Comparison of ENCODE assay signal across 8 cellular contexts in genomic region chr17:36936455-36936934, GRCh38. TPM values are rescaled to one million over a fixed set of nuclear protein-coding genes. Genes with fewer than 3 reads are reported as not detected.
DNase-seq lines count a peak whose midpoint lies in the region; ATAC-seq and TF ChIP-seq lines count a peak whose summit lies in the region.

No MANE protein-coding gene starts in this region.

- H3K9me3 ChIP-seq in left ventricle myocardium inferior (replicated peaks): no peaks in the 10 kb centered on the region

- peaks cover 83% of the 10 kb centered on the region for H3K4me1 ChIP-seq in left ventricle myocardium inferior

- H3K36me3 Mint-ChIP-seq in type B pancreatic cell: no peaks in the 10 kb centered on the region

- no peaks in the 10 kb centered on the region for H3K36me3 ChIP-seq in left ventricle myocardium inferior

- H3K4me1 Mint-ChIP-seq in type B pancreatic cell (ENCODE audit: unreplicated experiment): peaks cover 34% of the 10 kb centered on the region

- intact Hi-C loops in left ventricle myocardium inferior (cut with micrococcal nuclease): no loop called here
- intact Hi-C loops in left ventricle myocardium superior (cut with micrococcal nuclease): no loop called here

- no peak for ATAC-seq in left ventricle myocardium superior

- DNase-seq in left ventricle myocardium inferior (no peak), left ventricle myocardium superior (no peak), SK-N-DZ (ENCODE audit: low spot score) (peak; percentile 71), type B pancreatic cell (ENCODE audit: extremely low spot score, unreplicated experiment) (peak; percentile 75), GM19238 (ENCODE audit: insufficient read length, low spot score) (no peak), SW 1271 (lab: John Stamatoyannopoulos, UW) (no peak)
- no peak for DNase-seq in stimulated activated CD4-positive, alpha-beta T cell treated with anti-CD3 and anti-CD28 coated beads, Interleukin-2, amount 100 ng/mL, for 24 hours

- H3K27me3 Mint-ChIP-seq in type B pancreatic cell: peaks cover 97% of the 10 kb centered on the region

- no peaks in the 10 kb centered on the region for H3K9me3 Mint-ChIP-seq in type B pancreatic cell

- H3K27ac ChIP-seq in left ventricle myocardium inferior (replicated peaks): no peak overlapping the region

- H3K4me3 Mint-ChIP-seq in type B pancreatic cell: peak overlapping the region; percentile 82

- TF ChIP-seq CTCF in left ventricle myocardium inferior (IDR thresholded peaks at IDR 0.05; ENCODE audit: borderline replicate concordance): no peak
- no peak for TF ChIP-seq CTCF in type B pancreatic cell (conservative IDR thresholded peaks at IDR 0.05)

- peaks cover 100% of the 10 kb centered on the region for H3K27me3 ChIP-seq in left ventricle myocardium inferior (ENCODE audit: low read depth)

- H3K4me3 ChIP-seq in left ventricle myocardium inferior: peak overlapping the region; percentile 55
- H3K4me3 ChIP-seq in iPS-11a (ENCODE audit: low read depth, low read length): peak overlapping the region; percentile 39

- H3K27ac Mint-ChIP-seq in type B pancreatic cell: no peak overlapping the region

RNA-seq across cellular contexts. Expression of gene LHX1, which starts 0.8 kb away (rescaled TPM):
- total RNA-seq in left ventricle myocardium inferior (not detected), left ventricle myocardium superior (not detected), type B pancreatic cell (ENCODE audit: low replicate concordance) (1.7 and 2.7 TPM in 2 replicates)
- 0.21 TPM in 1 of 2 replicates, not detected in the other for polyA plus RNA-seq in SK-N-DZ (2014; cell fraction: cytosol; rRNA removed)
- not detected in 2 replicates for polyA plus RNA-seq in SK-N-DZ (2014; cell fraction: nucleus; rRNA removed)

RNA-seq across cellular contexts. Expression of gene AATF, which starts 12.3 kb away (rescaled TPM):
- total RNA-seq in left ventricle myocardium inferior: 24.2 TPM
- 26.1 TPM for total RNA-seq in left ventricle myocardium superior
- polyA plus RNA-seq in SK-N-DZ (2014; cell fraction: cytosol; rRNA removed): 30.3 and 49.6 TPM in 2 replicates
- polyA plus RNA-seq in SK-N-DZ (2014; cell fraction: nucleus; rRNA removed): 15.5 and 27.1 TPM in 2 replicates
- 47.8 and 48.0 TPM in 2 replicates for total RNA-seq in type B pancreatic cell (ENCODE audit: low replicate concordance)

Comparison
In these comparisons a context has a peak if more than half of its experiments do, and no peak if none do; other contexts are left out.
1. DNase-seq: peak in SK-N-DZ (single experiment) and type B pancreatic cell (single experiment); none in left ventricle myocardium inferior (single experiment), left ventricle myocardium superior (single experiment), stimulated activated CD4-positive, alpha-beta T cell treated with anti-CD3 and anti-CD28 coated beads, Interleukin-2, amount 100 ng/mL, for 24 hours (0 of 2), GM19238 (single experiment) and SW 1271 (0 of 2).